In genomic region chr2:140814141-140814540, GRCh38 we compare ENCODE assay signal across 23 cellular contexts.
"Had no signal": no experiment of that assay in that cellular context is flagged by ENCODE, and none has a peak within 500 bp of the region (broad histone marks: within the 10 kb centered on the region; RNA-seq: fewer than 3 reads in every experiment).

No MANE protein-coding gene starts in this region.

- H3K9me3 ChIP-seq: body of pancreas, right lobe of liver, thyroid gland, upper lobe of right lung had no signal

- H3K4me1 ChIP-seq: body of pancreas, heart left ventricle, neural progenitor cell, right lobe of liver, thyroid gland, upper lobe of right lung had no signal

- H3K27ac Mint-ChIP-seq: activated CD8-positive, alpha-beta memory T cell treated with anti-CD3 and anti-CD28 coated beads, Interleukin-2, amount 10 ng/mL, durations not matched to agents 7 days and 5 days; activated CD8-positive, alpha-beta T cell treated with anti-CD3 and anti-CD28 coated beads for 36 hours; activated naive CD4-positive, alpha-beta T cell treated with anti-CD3 and anti-CD28 coated beads, Interleukin-2, amount 10 ng/mL, durations not matched to agents 7 days and 5 days; dendritic cell treated with granulocyte-macrophage colony-stimulating factor and Interleukin-4, amounts not matched to agents 40 ng/mL and 50 ng/mL, for 4 days; mesothelial cell of epicardium; naive thymus-derived CD8-positive, alpha-beta T cell; neural progenitor cell; stimulated activated naive CD8-positive, alpha-beta T cell treated with anti-CD3 and anti-CD28 coated beads, Interleukin-15, Interleukin-2, amounts not matched to agents 100 ng/mL and 50 ng/mL, for 24 hours had no signal

- DNase-seq: activated CD4-positive, alpha-beta T cell treated with anti-CD3 and anti-CD28 coated beads for 48 hours; activated CD8-positive, alpha-beta memory T cell treated with anti-CD3 and anti-CD28 coated beads, Interleukin-2, amount 10 ng/mL, durations not matched to agents 7 days and 5 days; activated CD8-positive, alpha-beta T cell treated with anti-CD3 and anti-CD28 coated beads for 36 hours; activated effector memory CD4-positive, alpha-beta T cell treated with anti-CD3 and anti-CD28 coated beads, Interleukin-2, amount 50 U/mL, for 16 hours; activated naive CD4-positive, alpha-beta T cell treated with anti-CD3 and anti-CD28 coated beads, Interleukin-2, amount 10 ng/mL, durations not matched to agents 7 days and 5 days; activated T-cell treated with anti-CD3 and anti-CD28 coated beads for 4 hours; anterior cingulate cortex; effector CD4-positive, alpha-beta T cell; heart left ventricle; left ventricle myocardium superior; mammary epithelial cell; naive thymus-derived CD8-positive, alpha-beta T cell; posterior cingulate gyrus; right lobe of liver; stimulated activated CD4-positive, alpha-beta T cell treated with anti-CD3 and anti-CD28 coated beads, Interleukin-1b, Interleukin-23, amount 100 ng/mL, for 48 hours; thyroid gland; upper lobe of right lung had no signal

- H3K4me1 Mint-ChIP-seq: activated CD8-positive, alpha-beta memory T cell treated with anti-CD3 and anti-CD28 coated beads, Interleukin-2, amount 10 ng/mL, durations not matched to agents 7 days and 5 days; activated naive CD4-positive, alpha-beta T cell treated with anti-CD3 and anti-CD28 coated beads, Interleukin-2, amount 10 ng/mL, durations not matched to agents 7 days and 5 days; mesothelial cell of epicardium; naive thymus-derived CD8-positive, alpha-beta T cell; neural progenitor cell had no signal

- H3K36me3 ChIP-seq: heart left ventricle, neural progenitor cell, right lobe of liver, thyroid gland, upper lobe of right lung had no signal

- H3K9me3 Mint-ChIP-seq: dendritic cell treated with granulocyte-macrophage colony-stimulating factor and Interleukin-4, amounts not matched to agents 40 ng/mL and 50 ng/mL, for 4 days; neural progenitor cell had no signal

- H3K4me3 ChIP-seq: body of pancreas, heart left ventricle, neural progenitor cell, right lobe of liver, skin epidermis, thyroid gland, upper lobe of right lung had no signal

- H3K27me3 ChIP-seq: body of pancreas, heart left ventricle, neural progenitor cell, right lobe of liver, thyroid gland, upper lobe of right lung had no signal

- H3K4me3 Mint-ChIP-seq: activated CD8-positive, alpha-beta memory T cell treated with anti-CD3 and anti-CD28 coated beads, Interleukin-2, amount 10 ng/mL, durations not matched to agents 7 days and 5 days; activated CD8-positive, alpha-beta T cell treated with anti-CD3 and anti-CD28 coated beads for 36 hours; activated naive CD4-positive, alpha-beta T cell treated with anti-CD3 and anti-CD28 coated beads, Interleukin-2, amount 10 ng/mL, durations not matched to agents 7 days and 5 days; dendritic cell treated with granulocyte-macrophage colony-stimulating factor and Interleukin-4, amounts not matched to agents 40 ng/mL and 50 ng/mL, for 4 days; mesothelial cell of epicardium; naive thymus-derived CD8-positive, alpha-beta T cell; neural progenitor cell; stimulated activated naive CD8-positive, alpha-beta T cell treated with anti-CD3 and anti-CD28 coated beads, Interleukin-15, Interleukin-2, amounts not matched to agents 100 ng/mL and 50 ng/mL, for 24 hours had no signal

- H3K27me3 Mint-ChIP-seq: activated CD8-positive, alpha-beta memory T cell treated with anti-CD3 and anti-CD28 coated beads, Interleukin-2, amount 10 ng/mL, durations not matched to agents 7 days and 5 days; activated CD8-positive, alpha-beta T cell treated with anti-CD3 and anti-CD28 coated beads for 36 hours; activated naive CD4-positive, alpha-beta T cell treated with anti-CD3 and anti-CD28 coated beads, Interleukin-2, amount 10 ng/mL, durations not matched to agents 7 days and 5 days; dendritic cell treated with granulocyte-macrophage colony-stimulating factor and Interleukin-4, amounts not matched to agents 40 ng/mL and 50 ng/mL, for 4 days; naive thymus-derived CD8-positive, alpha-beta T cell; stimulated activated naive CD8-positive, alpha-beta T cell treated with anti-CD3 and anti-CD28 coated beads, Interleukin-15, Interleukin-2, amounts not matched to agents 100 ng/mL and 50 ng/mL, for 24 hours had no signal

- H3K27ac ChIP-seq: body of pancreas, heart left ventricle, neural progenitor cell, right lobe of liver, skin epidermis, thyroid gland, upper lobe of right lung had no signal

- H3K36me3 Mint-ChIP-seq: activated CD8-positive, alpha-beta memory T cell treated with anti-CD3 and anti-CD28 coated beads, Interleukin-2, amount 10 ng/mL, durations not matched to agents 7 days and 5 days; activated naive CD4-positive, alpha-beta T cell treated with anti-CD3 and anti-CD28 coated beads, Interleukin-2, amount 10 ng/mL, durations not matched to agents 7 days and 5 days; mesothelial cell of epicardium; naive thymus-derived CD8-positive, alpha-beta T cell; neural progenitor cell had no signal
